Comparison of ENCODE assay signal across 19 cellular contexts in the genomic region with DNA sequence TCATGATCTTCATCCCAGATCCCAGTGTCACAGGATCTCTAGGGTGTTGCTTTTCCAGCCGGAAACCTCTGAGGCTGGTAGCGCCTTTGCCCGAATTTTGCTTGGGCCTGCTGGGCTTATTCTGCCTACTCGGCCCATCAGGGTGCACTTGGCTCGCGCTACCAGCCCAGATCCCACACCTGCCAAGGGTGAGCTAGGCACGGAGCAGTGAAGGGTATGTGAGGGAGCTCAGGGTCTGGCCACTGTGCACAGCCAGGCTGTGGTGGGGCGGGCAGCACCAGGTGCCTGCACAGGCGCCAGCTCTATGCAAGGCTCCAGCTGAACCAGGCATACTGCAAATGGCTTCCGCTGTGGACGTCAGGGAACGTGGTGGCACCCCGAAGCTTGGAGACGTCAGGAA.
"Had no signal": no experiment of that assay in that cellular context is flagged by ENCODE, and none has a peak within 500 bp of the region (broad histone marks: within the 10 kb centered on the region; RNA-seq: fewer than 3 reads in every experiment).

No MANE protein-coding gene starts in this region.

- H3K9ac ChIP-seq: SK-N-SH had no signal

- H3K4me2 ChIP-seq: SK-N-SH had no signal

- H3K36me3 ChIP-seq: MG63 had no signal

- H3K9me3 ChIP-seq: MG63, SK-N-SH had no signal

- H3K4me3 ChIP-seq: MG63 had no signal

- DNase-seq: IMR-90, Karpas-422, KG1, MG63, NCI-H1092 treated with DMSO at 0.1 percent for 48 hours, NCI-H1436, NCI-H187, NCI-H2029, NCI-H2081 treated with DMSO at 0.1 percent for 48 hours, NCI-H2171, NCI-H226, NCI-H446, NCI-H510A, NCI-H524 treated with DMSO at 0.1 percent for 48 hours, NCI-H69, NCI-H774, SK-N-SH, SW 1271 had no signal

- H3K27me3 ChIP-seq: MG63 had no signal

- H3K27ac ChIP-seq: RWPE1 had no signal
